ENCODE assay signal across 8 cellular contexts in the genomic region with DNA sequence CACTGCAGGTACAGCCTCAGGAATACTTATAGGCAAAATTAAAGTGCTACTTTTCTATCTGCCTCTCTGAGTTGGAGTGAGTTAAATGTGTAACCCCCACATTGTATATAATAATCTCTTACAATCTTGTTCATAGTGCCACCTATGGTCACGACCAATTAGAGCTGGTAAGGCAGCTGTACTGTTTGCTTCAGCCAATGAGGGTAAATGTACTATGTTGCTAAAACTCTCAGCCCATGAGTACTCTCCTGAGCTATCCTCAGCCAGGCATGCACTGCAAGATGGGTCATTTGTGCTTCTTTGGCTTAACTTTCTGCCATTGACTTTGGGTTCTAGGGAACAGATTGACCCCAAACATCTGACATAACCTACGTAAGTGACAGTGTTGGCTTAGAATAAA. TPM values are rescaled to one million over a fixed set of nuclear protein-coding genes. Genes with fewer than 3 reads are reported as not detected.
DNase-seq lines count a peak whose midpoint lies in the region; ATAC-seq lines count a peak whose summit lies in the region.

No MANE protein-coding gene starts in this region.

- DNase-seq in D341Med (ENCODE audit: low spot score), result peak; percentile 69
- DNase-seq in NCI-H82 treated with DMSO at 0.1 percent for 48 hours (lab: John Stamatoyannopoulos, UW; ENCODE audit: unreplicated experiment), result peak; percentile 40
- peak; percentile 39 for DNase-seq in central memory CD4-positive, alpha-beta T cell
- DNase-seq in ureter (ENCODE audit: low spot score), result peak; percentile 7
- no peak for DNase-seq in mucosa of gallbladder (ENCODE audit: low spot score)
- no peak for DNase-seq in stimulated activated naive CD4-positive, alpha-beta T cell treated with Interleukin-2 at 50 U/mL for 16 hours (lab: John Stamatoyannopoulos, UW)

- ATAC-seq in GM18907 (IDR thresholded peaks at IDR 0.05; ENCODE audit: unreplicated experiment) (peak; percentile 92), HG03039 (IDR thresholded peaks at IDR 0.05; ENCODE audit: unreplicated experiment) (peak; percentile 93)

RNA-seq across cellular contexts. Expression of a gene that starts 15.0 kb away (rescaled TPM):
- total RNA-seq in ureter (140 TPM), mucosa of gallbladder (73.2 TPM)

RNA-seq across cellular contexts. Expression of a gene that starts 47.0 kb away (rescaled TPM):
- total RNA-seq in ureter (13.4 TPM), mucosa of gallbladder (6.1 TPM)

Comparison
In these comparisons a context has a peak if more than half of its experiments do, and no peak if none do; other contexts are left out.
1. DNase-seq: peak in D341Med (single experiment), NCI-H82 treated with DMSO at 0.1 percent for 48 hours (single experiment), central memory CD4-positive, alpha-beta T cell (single experiment) and ureter (single experiment); none in mucosa of gallbladder (single experiment) and stimulated activated naive CD4-positive, alpha-beta T cell treated with Interleukin-2 at 50 U/mL for 16 hours (single experiment).